8 cellular contexts compared by ENCODE assay signal in the genomic region with DNA sequence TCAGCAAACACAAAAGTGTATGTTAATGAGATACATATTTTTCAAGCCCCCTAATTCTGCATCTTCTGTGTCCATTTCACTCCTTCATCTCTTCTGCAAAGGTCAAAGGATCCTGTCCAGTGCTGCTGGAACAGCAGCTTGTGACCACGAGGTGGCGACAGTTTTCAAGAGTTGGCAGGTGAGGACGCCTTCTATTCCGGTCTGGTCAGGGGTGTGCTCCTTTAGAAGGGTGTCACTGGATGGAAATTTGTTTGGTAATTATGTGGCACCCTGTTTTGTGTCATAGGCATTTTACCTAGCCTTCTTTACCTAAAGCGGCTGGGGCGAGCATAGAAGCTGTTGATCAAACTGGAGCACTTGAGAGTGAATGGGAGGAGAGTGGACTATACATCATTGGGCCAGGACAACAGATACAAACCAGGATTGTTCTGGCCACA. TPM values are rescaled to one million over a fixed set of nuclear protein-coding genes. Genes with fewer than 3 reads are reported as not detected.
DNase-seq lines count a peak whose midpoint lies in the region; ATAC-seq lines count a peak whose summit lies in the region.

No MANE protein-coding gene starts in this region.

- peak; percentile 59 for DNase-seq in NK-92 treated with Interleukin-12 subunit alpha and Interleukin-12 subunit beta, amount 100 ng/mL, for 24 hours (lab: John Stamatoyannopoulos, UW)
- no peak for DNase-seq in NK-92 (lab: John Stamatoyannopoulos, UW; ENCODE audit: unreplicated experiment)
- peak; percentile 75 for DNase-seq in NCI-H69 (lab: John Stamatoyannopoulos, UW)
- DNase-seq in activated CD4-positive, alpha-beta T cell treated with anti-CD3 and anti-CD28 coated beads, Interleukin-2, amount 50 U/mL, for 48 hours, result peak; percentile 80 to 84
- DNase-seq in effector CD4-positive, alpha-beta T cell, result peak; percentile 68
- DNase-seq in lung microvascular endothelial cell (ENCODE audit: low read depth in 2 of 2), result peak; percentile 80 to 81
- peak; percentile 51 for DNase-seq in stimulated activated CD8-positive, alpha-beta memory T cell treated with anti-CD3 and anti-CD28 coated beads, Interleukin-15, amount 100 ng/mL, for 1 hour (ENCODE audit: low read depth)

- ATAC-seq in HG02973 (IDR thresholded peaks at IDR 0.05; ENCODE audit: unreplicated experiment), result peak; percentile 66

RNA-seq across cellular contexts. Expression of gene ERVFRD-1, which starts 32.9 kb away (rescaled TPM):
- under 0.01 TPM in 1 of 2 replicates, not detected in the other for total RNA-seq in lung microvascular endothelial cell

RNA-seq across cellular contexts. Expression of gene SMIM13, which starts 50.8 kb away (rescaled TPM):
- 9.6 and 12.7 TPM in 2 replicates for total RNA-seq in lung microvascular endothelial cell
